8 cellular contexts compared by ENCODE assay signal in the genomic region with DNA sequence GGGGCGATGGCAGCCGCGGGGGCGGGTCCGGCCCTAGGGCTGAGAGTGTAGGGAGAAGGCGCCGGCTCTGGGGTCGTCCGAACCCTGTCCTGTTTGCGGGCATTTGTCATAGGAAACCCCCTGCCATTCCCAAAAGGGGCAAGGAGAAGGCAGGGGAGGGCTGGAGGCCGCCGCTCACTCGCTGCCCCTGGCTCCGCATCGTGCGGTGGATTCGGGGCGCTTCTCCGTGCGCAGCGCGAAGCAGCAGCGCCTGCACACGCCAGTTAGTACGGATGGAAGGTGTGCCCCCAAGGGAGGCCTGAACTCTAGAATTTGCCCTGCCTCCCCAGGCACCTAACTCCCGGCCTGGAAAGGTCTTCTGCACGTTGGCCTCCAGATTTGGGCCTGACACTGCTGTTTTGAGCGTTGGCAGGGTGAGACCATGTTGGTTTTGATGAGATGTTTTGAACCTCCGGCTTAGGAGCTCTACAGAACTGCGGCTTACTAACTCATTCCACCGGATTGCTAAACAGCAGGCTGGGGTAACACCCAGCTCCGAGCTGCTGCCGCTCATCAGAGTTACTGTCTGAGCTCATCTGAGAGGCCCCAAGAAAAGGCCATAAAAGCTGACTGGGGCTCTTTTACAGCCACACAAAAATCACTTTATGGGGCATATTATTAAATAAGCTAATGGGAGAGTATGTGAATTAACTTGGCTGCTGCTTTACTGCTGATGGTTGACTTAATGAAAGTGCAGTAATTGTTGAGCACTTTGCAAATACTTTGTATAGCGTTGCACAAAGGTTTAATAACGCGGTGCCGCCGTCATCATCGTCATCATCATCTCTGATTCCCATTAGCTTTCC. TPM values are rescaled to one million over a fixed set of nuclear protein-coding genes. Genes with fewer than 3 reads are reported as not detected.
A peak's percentile ranks its signal among the peaks of the same experiment; 100 is the strongest.
DNase-seq lines count a peak whose midpoint lies in the region; ATAC-seq, FAIRE-seq and TF ChIP-seq lines count a peak whose summit lies in the region.

No MANE protein-coding gene starts in this region.

- H3K27ac ChIP-seq in C4-2B, result peak overlapping the region; percentile 36; the same call in 1 of the 2 replicates
- peak overlapping the region in 1 of 2 donors; percentile 36 for H3K27ac ChIP-seq in esophagus (ENCODE audit: low read depth in 2 of 2, low read length in 1 of 2)
- H3K27ac ChIP-seq in tibial nerve, result peak overlapping the region; percentile 71 to 89 (median 75)

- H3K36me3 Mint-ChIP-seq in naive B cell, result peaks cover 0 to 14% of the 10 kb centered on the region in 2 donors

- peaks cover 52 to 73% (median 68%) of the 10 kb centered on the region in 3 donors for H3K27me3 Mint-ChIP-seq in naive B cell

- no peak for FAIRE-seq in RCC 7860 (lab: Jason Lieb, UNC)

- H3K27me3 ChIP-seq in esophagus (ENCODE audit: control insufficient read depth in 1 of 2, insufficient read depth in 2 of 2, low read length in 2 of 2), result no peaks in the 10 kb centered on the region
- no peaks in the 10 kb centered on the region for H3K27me3 ChIP-seq in tibial nerve

- TF ChIP-seq POLR2A in tibial nerve (IDR thresholded peaks at IDR 0.05), result no peak

- TF ChIP-seq EP300 in tibial nerve (IDR thresholded peaks at IDR 0.05), result no peak

- H3K4me3 ChIP-seq in esophagus (ENCODE audit: low read depth in 1 of 2, low read length in 2 of 2), result peak overlapping the region; percentile 86 to 91
- H3K4me3 ChIP-seq in tibial nerve, result peak overlapping the region; percentile 46 to 95 (median 74)

- H3K36me3 ChIP-seq in esophagus (ENCODE audit: control insufficient read depth in 2 of 2, insufficient read depth in 2 of 2, low read length in 1 of 2) (no peaks in the 10 kb centered on the region), tibial nerve (peaks cover 0 to 4% (median 0%) of the 10 kb centered on the region in 3 donors)

- TF ChIP-seq CTCF in C4-2B (conservative IDR thresholded peaks at IDR 0.05), result no peak
- no peak for TF ChIP-seq CTCF in tibial nerve (IDR thresholded peaks at IDR 0.05)

- H3K9me3 Mint-ChIP-seq in naive B cell, result peaks cover 0 to 2% (median 0%) of the 10 kb centered on the region in 7 donors

- 12 to 15% methylated on average over 39 of the region's 39 CpGs for WGBS in esophagus, 2 donors
- WGBS in tibial nerve, 2 donors, result 9 to 17% methylated on average over 34 to 38 of the region's 39 CpGs

- peaks cover 16 to 41% (median 27%) of the 10 kb centered on the region in 3 donors for H3K4me1 Mint-ChIP-seq in naive B cell

- peaks cover 9 to 20% of the 10 kb centered on the region in 2 donors for H3K4me1 ChIP-seq in esophagus (ENCODE audit: control insufficient read depth in 2 of 2, insufficient read depth in 2 of 2, low read length in 1 of 2)
- H3K4me1 ChIP-seq in tibial nerve, result peaks cover 0 to 60% (median 7%) of the 10 kb centered on the region in 4 donors

- peak overlapping the region; percentile 93 to 98 (median 96) for H3K4me3 Mint-ChIP-seq in naive B cell

- DNase-seq in HK-2 (ENCODE audit: unreplicated experiment), result peak; percentile 32
- DNase-seq in activated CD4-positive, alpha-beta T cell treated with anti-CD3 and anti-CD28 coated beads, Interleukin-2, amount 50 U/mL, for 4 hours, result peak; percentile 7 to 9
- DNase-seq in naive B cell, result no peak
- DNase-seq in tibial nerve (ENCODE audit: low spot score in 2 of 2), result no peak
- no peak for DNase-seq in RCC 7860 (ENCODE audit: low spot score)

- H3K27ac Mint-ChIP-seq in naive B cell, result peak overlapping the region in 5 of 6 donors; percentile 38 to 99 (median 65)

- peak; percentile 29 for ATAC-seq in GM19397 (IDR thresholded peaks at IDR 0.05; ENCODE audit: unreplicated experiment)
- peak; percentile 28 to 30 for ATAC-seq in naive B cell (ENCODE audit: low read depth in 2 of 2)

- H3K9me3 ChIP-seq in esophagus (ENCODE audit: control insufficient read depth in 2 of 2, insufficient read depth in 1 of 2, low read depth in 1 of 2, low read length in 1 of 2), result no peaks in the 10 kb centered on the region
- no peaks in the 10 kb centered on the region for H3K9me3 ChIP-seq in tibial nerve

RNA-seq across cellular contexts. Expression of a gene that starts 1.0 kb away (rescaled TPM):
- polyA plus RNA-seq in esophagus (1 to 10 TPM; 2.1 to 2.8 TPM), naive B cell (ENCODE audit: low read depth in 6 of 6) (1 to 10 TPM; 1.1 to 4.0 (median 2.6) TPM)
- 10 to 100 TPM; 51.1 to 94.8 (median 74.0) TPM for total RNA-seq in tibial nerve

Comparison
In these comparisons a context has a peak if more than half of its experiments do, and no peak if none do; other contexts are left out.
1. DNase-seq: peak in HK-2 (single experiment) and activated CD4-positive, alpha-beta T cell treated with anti-CD3 and anti-CD28 coated beads, Interleukin-2, amount 50 U/mL, for 4 hours (2 of 2); none in naive B cell (single experiment), tibial nerve (0 of 2) and RCC 7860 (single experiment).